9 cellular contexts compared by ENCODE assay signal in genomic region chr6:30037182-30037788, GRCh38. TPM values are rescaled to one million over a fixed set of nuclear protein-coding genes. Genes with fewer than 3 reads are reported as not detected.
DNase-seq lines count a peak whose midpoint lies in the region; ATAC-seq and TF ChIP-seq lines count a peak whose summit lies in the region.
"Had no signal": no experiment of that assay in that cellular context is flagged by ENCODE, and none has a peak within 500 bp of the region (broad histone marks: within the 10 kb centered on the region; RNA-seq: fewer than 3 reads in every experiment).

No MANE protein-coding gene starts in this region.

- H3K4me3 Mint-ChIP-seq in CD8-positive, alpha-beta T cell: no peak overlapping the region
- H3K4me3 Mint-ChIP-seq: activated naive CD4-positive, alpha-beta T cell treated with anti-CD3 and anti-CD28 coated beads, Interleukin-2, amount 10 ng/mL, durations not matched to agents 7 days and 5 days had no signal

- H3K27ac ChIP-seq in CD8-positive, alpha-beta T cell (ENCODE audit: low read depth, low read length): no peak overlapping the region
- H3K27ac ChIP-seq in left lung: no peak overlapping the region

- POLR2A ChIA-PET in CD8-positive, alpha-beta T cell (lab: Charles Lee): no interaction called here

- no peak for DNase-seq in CD8-positive, alpha-beta T cell
- DNase-seq in adipocyte (ENCODE audit: low read depth) (peak; percentile 65), left lung (no peak), HuH-7.5 (ENCODE audit: low spot score) (no peak), NCI-H1694 treated with DMSO at 0.1 percent for 48 hours (lab: John Stamatoyannopoulos, UW) (no peak)
- no peak for DNase-seq in activated CD4-positive, alpha-beta T cell treated with anti-CD3 and anti-CD28 coated beads for 1 hour
- DNase-seq: activated naive CD4-positive, alpha-beta T cell treated with anti-CD3 and anti-CD28 coated beads, Interleukin-2, amount 10 ng/mL, durations not matched to agents 7 days and 5 days had no signal

- CTCF ChIA-PET in CD8-positive, alpha-beta T cell (lab: Charles Lee): interaction anchor here (1.2 to 1.8 kb wide), 2 partner anchors 22 to 189 kb away, joined by 3 to 6 read pairs; no protein-coding TSS in a partner anchor

- peak overlapping the region; percentile 44 for H3K9ac ChIP-seq in adipocyte (ENCODE audit: low read length)

- no peak overlapping the region for H3K4me3 ChIP-seq in CD8-positive, alpha-beta T cell (ENCODE audit: low read depth, low read length)
- H3K4me3 ChIP-seq in adipocyte (ENCODE audit: low read length) (no peak overlapping the region), left lung (no peak overlapping the region)

- no peaks in the 10 kb centered on the region for H3K9me3 Mint-ChIP-seq in CD8-positive, alpha-beta T cell
- H3K9me3 Mint-ChIP-seq: activated naive CD4-positive, alpha-beta T cell treated with anti-CD3 and anti-CD28 coated beads, Interleukin-2, amount 10 ng/mL, durations not matched to agents 7 days and 5 days had no signal

- peaks cover 10% of the 10 kb centered on the region for H3K4me1 Mint-ChIP-seq in CD8-positive, alpha-beta T cell (ENCODE audit: low read depth)
- H3K4me1 Mint-ChIP-seq: activated naive CD4-positive, alpha-beta T cell treated with anti-CD3 and anti-CD28 coated beads, Interleukin-2, amount 10 ng/mL, durations not matched to agents 7 days and 5 days had no signal

- intact Hi-C loops in CD8-positive, alpha-beta T cell (cut with DNase I, micrococcal nuclease): no loop called here
- intact Hi-C loops in left lung (cut with DNase I): no loop called here

- no peaks in the 10 kb centered on the region for H3K9me3 ChIP-seq in CD8-positive, alpha-beta T cell (ENCODE audit: low read length)
- no peaks in the 10 kb centered on the region for H3K9me3 ChIP-seq in adipocyte (ENCODE audit: control insufficient read depth, low read length)
- H3K9me3 ChIP-seq in left lung: no peaks in the 10 kb centered on the region

- H3K36me3 Mint-ChIP-seq in CD8-positive, alpha-beta T cell: peaks cover 47% of the 10 kb centered on the region

- peak; percentile 23; the same call in 1 of the 2 replicates for TF ChIP-seq RAD21 in Ishikawa (IDR thresholded peaks at IDR 0.05; ENCODE audit: low read depth)

- no peak for ATAC-seq in CD8-positive, alpha-beta T cell
- ATAC-seq in left lung: peak; percentile 58
- ATAC-seq in HG03442 (IDR thresholded peaks at IDR 0.05; ENCODE audit: unreplicated experiment): no peak

- H3K36me3 ChIP-seq in CD8-positive, alpha-beta T cell (ENCODE audit: insufficient read depth, low read length): no peaks in the 10 kb centered on the region
- no peaks in the 10 kb centered on the region for H3K36me3 ChIP-seq in adipocyte (ENCODE audit: control insufficient read depth, insufficient read depth, low read length, severe bottlenecking)
- H3K36me3 ChIP-seq in left lung: no peaks in the 10 kb centered on the region

- H3K27me3 ChIP-seq in CD8-positive, alpha-beta T cell (ENCODE audit: insufficient read depth, low read length): no peaks in the 10 kb centered on the region
- H3K27me3 ChIP-seq in adipocyte (replicated peaks; ENCODE audit: control insufficient read depth, insufficient read depth, low read length) (no peaks in the 10 kb centered on the region), left lung (no peaks in the 10 kb centered on the region)

- TF ChIP-seq CTCF in CD8-positive, alpha-beta T cell (IDR thresholded peaks at IDR 0.05): peak; percentile 23
- TF ChIP-seq CTCF in left lung (IDR thresholded peaks at IDR 0.05): peak in 1 of 2 donors; percentile 26

- no peak for TF ChIP-seq EP300 in Ishikawa (IDR thresholded peaks at IDR 0.05; ENCODE audit: borderline replicate concordance)

- no peak overlapping the region for H3K27ac Mint-ChIP-seq in CD8-positive, alpha-beta T cell
- H3K27ac Mint-ChIP-seq: activated naive CD4-positive, alpha-beta T cell treated with anti-CD3 and anti-CD28 coated beads, Interleukin-2, amount 10 ng/mL, durations not matched to agents 7 days and 5 days had no signal

- no peaks in the 10 kb centered on the region for H3K4me1 ChIP-seq in CD8-positive, alpha-beta T cell (ENCODE audit: insufficient read depth, low read length)
- H3K4me1 ChIP-seq in adipocyte (ENCODE audit: control insufficient read depth, insufficient read depth, low read length) (peaks cover 28% of the 10 kb centered on the region), left lung (no peaks in the 10 kb centered on the region)

- H3K27me3 Mint-ChIP-seq in CD8-positive, alpha-beta T cell (ENCODE audit: low read depth): no peaks in the 10 kb centered on the region
- H3K27me3 Mint-ChIP-seq: activated naive CD4-positive, alpha-beta T cell treated with anti-CD3 and anti-CD28 coated beads, Interleukin-2, amount 10 ng/mL, durations not matched to agents 7 days and 5 days had no signal

TF ChIP-seq in Ishikawa, 13 proteins besides CTCF, POLR2A, EP300 and RAD21:
- TF ChIP-seq CEBPB (IDR thresholded peaks at IDR 0.05) (no peak), USF1 (IDR thresholded peaks at IDR 0.05) (no peak), NFIC (IDR thresholded peaks at IDR 0.05) (no peak), YY1 (IDR thresholded peaks at IDR 0.05; ENCODE audit: low read depth) (no peak), CREB1 (IDR thresholded peaks at IDR 0.05; ENCODE audit: low read depth) (no peak), TAF1 (IDR thresholded peaks at IDR 0.05; ENCODE audit: low read depth) (no peak), FOXM1 (IDR thresholded peaks at IDR 0.05; ENCODE audit: borderline replicate concordance, low read depth) (no peak), ZBTB7A (IDR thresholded peaks at IDR 0.05; ENCODE audit: low read depth) (no peak), REST (IDR thresholded peaks at IDR 0.05; ENCODE audit: low read depth) (no peak), TCF12 (IDR thresholded peaks at IDR 0.05; ENCODE audit: low read depth) (no peak), TEAD4 (IDR thresholded peaks at IDR 0.05) (no peak), MAX (IDR thresholded peaks at IDR 0.05) (no peak), EGR1 (IDR thresholded peaks at IDR 0.05) (no peak)

RNA-seq across cellular contexts. Expression of gene POLR1H, which starts 23.8 kb away (rescaled TPM):
- 10 to 100 TPM; 26.6 to 30.7 TPM for total RNA-seq in CD8-positive, alpha-beta T cell
- 10 to 100 TPM; 21.3 to 24.7 TPM for total RNA-seq in left lung

RNA-seq across cellular contexts. Expression of gene PPP1R11, which starts 29.7 kb away (rescaled TPM):
- total RNA-seq in CD8-positive, alpha-beta T cell: 10 to 100 TPM; 24.7 to 28.3 TPM
- total RNA-seq in left lung: 10 to 100 TPM; 57.0 to 60.0 TPM

RNA-seq across cellular contexts. Expression of gene RNF39, which starts 38.3 kb away (rescaled TPM):
- total RNA-seq in CD8-positive, alpha-beta T cell: not detected
- 1 to 10 TPM; 2.7 to 3.2 TPM for total RNA-seq in left lung
